Comparison of ENCODE assay signal across 8 cellular contexts in genomic region chr2:10812362-10813084, GRCh38. TPM values are rescaled to one million over a fixed set of nuclear protein-coding genes. Genes with fewer than 3 reads are reported as not detected.
DNase-seq lines count a peak whose midpoint lies in the region; ATAC-seq lines count a peak whose summit lies in the region.

Gene PDIA6 (minus strand): TSS chr2:10812785. CDS start chr2:10812696, 89 bp downstream.

- peaks cover 43% of the 10 kb centered on the region for H4K20me1 ChIP-seq in BLaER1

- H3K36me3 ChIP-seq in BLaER1: peaks cover 37% of the 10 kb centered on the region

- intact Hi-C loops in left colon (cut with DNase I, micrococcal nuclease): no loop called here

- H3K27me3 ChIP-seq in BLaER1: no peaks in the 10 kb centered on the region

- H3K4me2 ChIP-seq in BLaER1: peak within 1 kb of the TSS; percentile 81

- no peaks in the 10 kb centered on the region for H3K9me3 ChIP-seq in BLaER1

- H3K4me3 ChIP-seq in BLaER1: peak within 1 kb of the TSS; percentile 97

- DNase-seq in NCI-H526 (lab: John Stamatoyannopoulos, UW) (peak; percentile 80 to 98), left colon (peak; percentile 97 to 98)
- peak; percentile 96 for DNase-seq in activated CD4-positive, alpha-beta T cell treated with anti-CD3 and anti-CD28 coated beads for 48 hours
- DNase-seq in stimulated activated CD4-positive, alpha-beta T cell treated with anti-CD3 and anti-CD28 coated beads, Interleukin-1b, Interleukin-23, amount 100 ng/mL, for 4 hours (ENCODE audit: low read depth in 2 of 2): peak; percentile 90 to 91

- ATAC-seq in GM19328 (IDR thresholded peaks at IDR 0.05; ENCODE audit: unreplicated experiment): peak; percentile 86
- peak; percentile 72 for ATAC-seq in HG03469 (IDR thresholded peaks at IDR 0.05; ENCODE audit: unreplicated experiment)
- ATAC-seq in left colon: peak; percentile 97

- H3K27ac ChIP-seq in BLaER1 (peak within 1 kb of the TSS; percentile 100), cingulate gyrus (ENCODE audit: low read depth, low read length) (peak within 1 kb of the TSS; percentile 81)

- H3K9ac ChIP-seq in BLaER1: peak within 1 kb of the TSS; percentile 100

- peaks cover 71% of the 10 kb centered on the region for H3K4me1 ChIP-seq in BLaER1

RNA-seq across cellular contexts. Expression of gene PDIA6, which starts in this region (rescaled TPM):
- 100 to 1,000 TPM; 147 to 162 TPM for total RNA-seq in left colon

Comparison
In these comparisons a context has a peak if more than half of its experiments do, and no peak if none do; other contexts are left out.
1. Peak in every context shown above with its lines: DNase-seq, ATAC-seq, H3K4me3 ChIP-seq and H3K27ac ChIP-seq.